2 cellular contexts compared by ENCODE assay signal in genomic region chr15:47737424-47737823, GRCh38.
TF ChIP-seq lines count a peak whose summit lies in the region.

No MANE protein-coding gene starts in this region.

TF ChIP-seq in IMR-90, 13 proteins besides CTCF, POLR2A, EP300 and RAD21:
- TF ChIP-seq BHLHE40 (IDR thresholded peaks at IDR 0.05; ENCODE audit: low read depth, low read length) (no peak), NFE2L2 (IDR thresholded peaks at IDR 0.05; ENCODE audit: low read depth, low read length) (no peak), CEBPB (IDR thresholded peaks at IDR 0.05; ENCODE audit: low read depth, low read length) (peak; percentile 99)

TF ChIP-seq in K562, 482 proteins besides CTCF, POLR2A, EP300 and RAD21:
- TF ChIP-seq ZNF253 (CRISPR knock-in tag; conservative IDR thresholded peaks at IDR 0.05) (no peak), ATF3 (IDR thresholded peaks at IDR 0.05) (peak; percentile 40; the same call in 1 of the 2 replicates), ATF3 (CRISPR knock-in tag; conservative IDR thresholded peaks at IDR 0.05) (no peak), POLR2AphosphoS5 (IDR thresholded peaks at IDR 0.05; ENCODE audit: control insufficient read depth, insufficient read depth, low read depth, low read length) (no peak), CEBPG (CRISPR knock-in tag; IDR thresholded peaks at IDR 0.05) (no peak), CEBPG (tag; conservative IDR thresholded peaks at IDR 0.05 in 1 of 2, IDR thresholded peaks at IDR 0.05 in 1 of 2) (peak; percentile 56 to 95; a peak in 3 of 4 replicates), CEBPB (tag; IDR thresholded peaks at IDR 0.05) (peak; percentile 70)
